Comparison of ENCODE assay signal across 9 cellular contexts in genomic region chr10:52818019-52818418, GRCh38. TPM values are rescaled to one million over a fixed set of nuclear protein-coding genes. Genes with fewer than 3 reads are reported as not detected.
DNase-seq lines count a peak whose midpoint lies in the region; ATAC-seq, FAIRE-seq and TF ChIP-seq lines count a peak whose summit lies in the region.
"Had no signal": no experiment of that assay in that cellular context is flagged by ENCODE, and none has a peak within 500 bp of the region (broad histone marks: within the 10 kb centered on the region; RNA-seq: fewer than 3 reads in every experiment).

No MANE protein-coding gene starts in this region.

- no peaks in the 10 kb centered on the region for H3K27me3 ChIP-seq in BE2C
- no peaks in the 10 kb centered on the region for H3K27me3 ChIP-seq in K562 (ENCODE audit: control insufficient read depth in 2 of 2, insufficient read depth in 2 of 2, low read length in 2 of 2)
- H3K27me3 ChIP-seq: neutrophil had no signal

- H2AFZ ChIP-seq in K562 (ENCODE audit: low read depth, low read length) = no peak overlapping the region

- H3K9me3 ChIP-seq in BE2C (no peaks in the 10 kb centered on the region), K562 (replicated peaks; ENCODE audit: control insufficient read depth, insufficient read depth, low read depth, low read length) (no peaks in the 10 kb centered on the region)
- H3K9me3 ChIP-seq: neutrophil had no signal

- FAIRE-seq in K562 (lab: Jason Lieb, UNC) = no peak

- ATAC-seq in GM18517 (IDR thresholded peaks at IDR 0.05; ENCODE audit: unreplicated experiment) = peak; percentile 95
- ATAC-seq in HG02840 (IDR thresholded peaks at IDR 0.05; ENCODE audit: low FRiP score, unreplicated experiment) = peak; percentile 86
- ATAC-seq in K562 = no peak
- ATAC-seq in natural killer cell = no peak

- H3K4me3 Mint-ChIP-seq in mesothelial cell of epicardium = no peak overlapping the region
- no peak overlapping the region for H3K4me3 Mint-ChIP-seq in natural killer cell

- TF ChIP-seq CTCF in BE2C (IDR thresholded peaks at IDR 0.05; ENCODE audit: low read depth, low read length) (peak; percentile 66), K562 (IDR thresholded peaks at IDR 0.05 in 2 of 3, conservative IDR thresholded peaks at IDR 0.05 in 1 of 3; ENCODE audit: insufficient read depth in 2 of 3, low read depth in 1 of 3, low read length in 3 of 3) (0 out of 6 replicates have a peak, but pooled peaks of 2 of the 3 experiments have one; percentile 12 to 25), mesothelial cell of epicardium (IDR thresholded peaks at IDR 0.05; ENCODE audit: unreplicated experiment) (no peak), natural killer cell (IDR thresholded peaks at IDR 0.05) (no peak)

- H3K4me1 Mint-ChIP-seq in mesothelial cell of epicardium = peaks cover 19% of the 10 kb centered on the region
- H3K4me1 Mint-ChIP-seq in natural killer cell = no peaks in the 10 kb centered on the region

- peak in 1 of 2 experiments; percentile 39; a peak in 2 of 4 replicates for TF ChIP-seq RAD21 in K562 (CRISPR knock-in tag; conservative IDR thresholded peaks at IDR 0.05 in 1 of 2, IDR thresholded peaks at IDR 0.05 in 1 of 2)

- no peak for TF ChIP-seq POLR2A in K562 (conservative IDR thresholded peaks at IDR 0.05)

- POLR2A ChIA-PET in K562 (lab: Yijun Ruan, JAX) = interaction anchor here (0.7 kb wide), 1 partner anchor 27 kb away, joined by 3 read pairs; no protein-coding TSS in a partner anchor

- BruUV-seq in K562 (replicated peaks; lab: Mats Ljungman, UMichigan) = no TSS peak

- intact Hi-C loops in K562 (cut with micrococcal nuclease) (no loop called here), natural killer cell (cut with micrococcal nuclease) (no loop called here)

- H4K20me1 ChIP-seq in K562 (replicated peaks; ENCODE audit: control insufficient read depth, insufficient read depth, low read length) = no peaks in the 10 kb centered on the region

- TF ChIP-seq EP300 in K562 (IDR thresholded peaks at IDR 0.05; ENCODE audit: low read length) = no peak

- H3K27me3 Mint-ChIP-seq in mesothelial cell of epicardium (ENCODE audit: low read depth) (no peaks in the 10 kb centered on the region), natural killer cell (ENCODE audit: low read depth in 2 of 2) (no peaks in the 10 kb centered on the region)

- DNase-seq in BE2C (no peak), NCI-H1092 treated with DMSO at 0.1 percent for 48 hours (lab: John Stamatoyannopoulos, UW) (peak; percentile 1), K562 (ENCODE audit: extremely low read depth in 1 of 4, low spot score in 3 of 4) (peak in 1 of 4 experiments; percentile 18), medulla oblongata (ENCODE audit: extremely low spot score) (peak; percentile 31), mesothelial cell of epicardium (ENCODE audit: low spot score in 2 of 2, unreplicated experiment in 2 of 2) (no peak), natural killer cell (no peak)

- H3K9me3 Mint-ChIP-seq in mesothelial cell of epicardium (peaks cover 9% of the 10 kb centered on the region), natural killer cell (peaks cover 0 to 8% of the 10 kb centered on the region in 2 donors)

- H3K36me3 Mint-ChIP-seq in mesothelial cell of epicardium = no peaks in the 10 kb centered on the region
- no peaks in the 10 kb centered on the region for H3K36me3 Mint-ChIP-seq in natural killer cell

- H3K27ac Mint-ChIP-seq in mesothelial cell of epicardium = no peak overlapping the region
- no peak overlapping the region for H3K27ac Mint-ChIP-seq in natural killer cell

- H3K36me3 ChIP-seq in BE2C (no peaks in the 10 kb centered on the region), K562 (ENCODE audit: control insufficient read depth, insufficient read depth, low read length) (no peaks in the 10 kb centered on the region)
- H3K36me3 ChIP-seq: neutrophil had no signal

- H3K4me2 ChIP-seq in K562 (ENCODE audit: insufficient read depth, low read length) = no peak overlapping the region

- H3K4me1 ChIP-seq in BE2C (no peaks in the 10 kb centered on the region), K562 (replicated peaks in 1 of 2; ENCODE audit: control insufficient read depth in 2 of 2, insufficient read depth in 2 of 2, low read length in 2 of 2) (no peaks in the 10 kb centered on the region)

- no peak overlapping the region for H3K27ac ChIP-seq in K562 (ENCODE audit: extremely low read depth, low read depth, low read length)
- H3K27ac ChIP-seq: neutrophil had no signal

- CTCF ChIA-PET in K562 (lab: Yijun Ruan, JAX; ENCODE audit: low intra/inter-chr PET ratio) = no interaction called here

- no peaks in the 10 kb centered on the region for H3K79me2 ChIP-seq in K562 (ENCODE audit: control insufficient read depth, insufficient read depth, low read length)

- H3K9ac ChIP-seq in K562 (ENCODE audit: insufficient read depth in 1 of 2, low read depth in 2 of 2, low read length in 2 of 2) = no peak overlapping the region

- 2% methylated on average over 3 of the region's 3 CpGs for WGBS in K562 (ENCODE audit: insufficient coverage, low coverage, missing lambda C conversion rate)

- no peaks in the 10 kb centered on the region for H3K9me1 ChIP-seq in K562 (ENCODE audit: control insufficient read depth, insufficient read depth, low read length)

- in situ Hi-C loops in K562 (cut with MboI) = no loop called here

- H3K4me3 ChIP-seq in BE2C (ENCODE audit: low read depth, low read length) (no peak overlapping the region), K562 (no peak overlapping the region)

TF ChIP-seq in K562, 482 proteins besides CTCF, POLR2A, EP300 and RAD21 (continues in another document):
- TF ChIP-seq ZSCAN32 (CRISPR knock-in tag; IDR thresholded peaks at IDR 0.05) (no peak), IRF1 (CRISPR knock-in tag; IDR thresholded peaks at IDR 0.05; ENCODE audit: borderline replicate concordance) (no peak), ZHX1 (conservative IDR thresholded peaks at IDR 0.05; ENCODE audit: low read length) (no peak), NCOA4 (IDR thresholded peaks at IDR 0.05; ENCODE audit: partially characterized antibody) (no peak), ZNF282 (CRISPR knock-in tag; IDR thresholded peaks at IDR 0.05) (no peak), PRPF4 (IDR thresholded peaks at IDR 0.05; ENCODE audit: insufficient read depth, low read depth, low read length, poor library complexity, severe bottlenecking) (no peak), NFE2L1 (tag; IDR thresholded peaks at IDR 0.05; ENCODE audit: borderline replicate concordance, low read depth) (no peak), MECOM (CRISPR knock-in tag; IDR thresholded peaks at IDR 0.05) (no peak)

RNA-seq across cellular contexts. Expression of gene MBL2, which starts 45.4 kb away (rescaled TPM):
- polyA plus RNA-seq in BE2C (2012; ENCODE audit: insufficient read depth, insufficient read length, low read depth) = not detected
- not detected in 2 replicates for total RNA-seq in K562 (2011; cell fraction: chromatin; rRNA removed; ENCODE audit: low replicate concordance)
- total RNA-seq in K562 (2011; cell fraction: nucleolus; rRNA removed) = not detected in 2 replicates
- not detected in 2 replicates for total RNA-seq in K562 (2011; cell fraction: nucleoplasm; rRNA removed)
- total RNA-seq in K562 (2014; rRNA removed) = not detected in 2 replicates
- total RNA-seq in K562 (2014; rRNA removed; fragmentation: Illumina TruSeq; extraction: Trizol) = not detected in 2 replicates
- total RNA-seq in K562 (2015; rRNA removed; fragmentation: Illumina TruSeq; extraction: Trizol) = not detected in 2 replicates
- not detected in 2 replicates for total RNA-seq in K562 (2021)
- not detected in 2 replicates for polyA plus RNA-seq in K562 (2011; rRNA removed)
- not detected in 2 replicates for polyA plus RNA-seq in K562 (2011; cell fraction: cytosol; rRNA removed)
- polyA plus RNA-seq in K562 (2011; cell fraction: nucleus; rRNA removed) = not detected in 2 replicates
- polyA plus RNA-seq in K562 (2012) = not detected in 2 replicates
- polyA plus RNA-seq in K562 (2014; fragmentation: Illumina TruSeq; extraction: Trizol) = not detected in 2 replicates
- not detected for polyA plus RNA-seq in K562 (2014; fragmentation: Nextera tagmentation; extraction: Ambion mirVana)
- not detected in 2 replicates for polyA plus RNA-seq in K562 (2014; rRNA removed)
- polyA minus RNA-seq in K562 (2011; rRNA and poly(A)+ RNA removed) = not detected in 2 replicates
- polyA minus RNA-seq in K562 (2011; cell fraction: cytosol; rRNA and poly(A)+ RNA removed) = not detected in 2 replicates
- polyA minus RNA-seq in K562 (2011; cell fraction: nucleus; rRNA and poly(A)+ RNA removed) = not detected in 2 replicates
- total RNA-seq in mesothelial cell of epicardium = not detected in 3 replicates
- total RNA-seq in natural killer cell = not detected

Comparison
In these comparisons a context has a peak if more than half of its experiments do, and no peak if none do; other contexts are left out.
1. DNase-seq: peak in NCI-H1092 treated with DMSO at 0.1 percent for 48 hours (single experiment) and medulla oblongata (single experiment); none in BE2C (single experiment), mesothelial cell of epicardium (0 of 2) and natural killer cell (single experiment).
2. CTCF ChIP-seq: peak in BE2C (single experiment) and K562 (2 of 3); none in mesothelial cell of epicardium (single experiment) and natural killer cell (single experiment).
3. ATAC-seq: peak in GM18517 (single experiment) and HG02840 (single experiment); none in K562 (single experiment) and natural killer cell (0 of 3).